11 cellular contexts compared by ENCODE assay signal in genomic region chr2:201419057-201419635, GRCh38. TPM values are rescaled to one million over a fixed set of nuclear protein-coding genes. Genes with fewer than 3 reads are reported as not detected.
DNase-seq lines count a peak whose midpoint lies in the region; ATAC-seq and TF ChIP-seq lines count a peak whose summit lies in the region.
"Had no signal": no experiment of that assay in that cellular context is flagged by ENCODE, and none has a peak within 500 bp of the region (broad histone marks: within the 10 kb centered on the region; RNA-seq: fewer than 3 reads in every experiment).

No MANE protein-coding gene starts in this region.

- no peaks in the 10 kb centered on the region for H3K36me3 ChIP-seq in thyroid gland
- H3K36me3 ChIP-seq: pancreas had no signal

- TF ChIP-seq CTCF in thyroid gland (IDR thresholded peaks at IDR 0.05) = no peak

- DNase-seq in activated T-cell treated with anti-CD3 and anti-CD28 coated beads, Interleukin-2, amount 50 U/mL, for 72 hours = no peak
- no peak for DNase-seq in activated T-cell treated with anti-CD3 and anti-CD28 coated beads, Interleukin-2, amount 50 U/mL, for 4 hours
- DNase-seq in SW480 (ENCODE audit: low spot score) = peak; percentile 14
- peak; percentile 65 for DNase-seq in foreskin melanocyte
- no peak for DNase-seq in thyroid gland
- DNase-seq in stimulated activated CD4-positive, alpha-beta T cell treated with anti-CD3 and anti-CD28 coated beads, Interleukin-2, amount 100 ng/mL, for 24 hours = no peak
- DNase-seq in inferior parietal cortex (ENCODE audit: extremely low spot score) = no peak
- no peak for DNase-seq in SHP77 (lab: John Stamatoyannopoulos, UW)
- DNase-seq: immature natural killer cell, MM.1S, pancreas had no signal

- H3K36me3 Mint-ChIP-seq in activated T-cell treated with anti-CD3 and anti-CD28 coated beads, Interleukin-2, amount 50 U/mL, for 72 hours (ENCODE audit: insufficient read depth in 2 of 2) = peaks cover 0 to 6% of the 10 kb centered on the region in 2 donors
- H3K36me3 Mint-ChIP-seq in activated T-cell treated with anti-CD3 and anti-CD28 coated beads, Interleukin-2, amount 50 U/mL, for 4 hours (ENCODE audit: insufficient read depth) = peaks cover 4% of the 10 kb centered on the region

- H3K9me3 Mint-ChIP-seq in activated T-cell treated with anti-CD3 and anti-CD28 coated beads, Interleukin-2, amount 50 U/mL, for 72 hours = no peaks in the 10 kb centered on the region
- no peaks in the 10 kb centered on the region for H3K9me3 Mint-ChIP-seq in activated T-cell treated with anti-CD3 and anti-CD28 coated beads, Interleukin-2, amount 50 U/mL, for 4 hours
- H3K9me3 Mint-ChIP-seq: immature natural killer cell had no signal

- peaks cover 47% of the 10 kb centered on the region for H3K4me1 Mint-ChIP-seq in activated T-cell treated with anti-CD3 and anti-CD28 coated beads, Interleukin-2, amount 50 U/mL, for 72 hours (ENCODE audit: low read depth)
- H3K4me1 Mint-ChIP-seq in activated T-cell treated with anti-CD3 and anti-CD28 coated beads, Interleukin-2, amount 50 U/mL, for 4 hours (ENCODE audit: low read depth) = peaks cover 47% of the 10 kb centered on the region

- H3K4me3 ChIP-seq in thyroid gland (replicated peaks in 1 of 3) = no peak overlapping the region
- H3K4me3 ChIP-seq: pancreas had no signal

- peaks cover 16 to 46% of the 10 kb centered on the region in 2 donors for H3K4me1 ChIP-seq in thyroid gland

- no peak overlapping the region for H3K4me3 Mint-ChIP-seq in activated T-cell treated with anti-CD3 and anti-CD28 coated beads, Interleukin-2, amount 50 U/mL, for 72 hours
- no peak overlapping the region for H3K4me3 Mint-ChIP-seq in activated T-cell treated with anti-CD3 and anti-CD28 coated beads, Interleukin-2, amount 50 U/mL, for 4 hours
- H3K4me3 Mint-ChIP-seq: immature natural killer cell had no signal

- peak overlapping the region; percentile 1 to 60 (median 33) for H3K27ac ChIP-seq in thyroid gland
- H3K27ac ChIP-seq: pancreas had no signal

- peak overlapping the region; percentile 49 for H3K27ac Mint-ChIP-seq in activated T-cell treated with anti-CD3 and anti-CD28 coated beads, Interleukin-2, amount 50 U/mL, for 72 hours

- H3K27me3 ChIP-seq in thyroid gland = no peaks in the 10 kb centered on the region
- H3K27me3 ChIP-seq: pancreas had no signal

- H3K9me3 ChIP-seq in thyroid gland = no peaks in the 10 kb centered on the region
- H3K9me3 ChIP-seq: pancreas had no signal

- WGBS in thyroid gland, 2 donors = 78 to 86% methylated on average over 3 of the region's 3 CpGs

- no peak for TF ChIP-seq POLR2A in thyroid gland (IDR thresholded peaks at IDR 0.05)

- H3K27me3 Mint-ChIP-seq in activated T-cell treated with anti-CD3 and anti-CD28 coated beads, Interleukin-2, amount 50 U/mL, for 72 hours (ENCODE audit: low read depth) = no peaks in the 10 kb centered on the region
- H3K27me3 Mint-ChIP-seq in activated T-cell treated with anti-CD3 and anti-CD28 coated beads, Interleukin-2, amount 50 U/mL, for 4 hours (ENCODE audit: low read depth) = no peaks in the 10 kb centered on the region

- intact Hi-C loops in thyroid gland (cut with DNase I) = no loop called here

- no peak for ATAC-seq in activated T-cell treated with anti-CD3 and anti-CD28 coated beads, Interleukin-2, amount 50 U/mL, for 72 hours (replicated peaks in 1 of 2)
- ATAC-seq in activated T-cell treated with anti-CD3 and anti-CD28 coated beads, Interleukin-2, amount 50 U/mL, for 4 hours = no peak

RNA-seq across cellular contexts. Expression of gene TRAK2, which starts 32.1 kb away (rescaled TPM):
- total RNA-seq in activated T-cell treated with anti-CD3 and anti-CD28 coated beads, Interleukin-2, amount 50 U/mL, for 72 hours = 10 to 100 TPM; 20.8 to 22.1 TPM
- 10 to 100 TPM; 18.1 to 18.4 (median 18.4) TPM for total RNA-seq in activated T-cell treated with anti-CD3 and anti-CD28 coated beads, Interleukin-2, amount 50 U/mL, for 4 hours
- 10 to 100 TPM; 71.7 to 89.6 (median 79.7) TPM for total RNA-seq in thyroid gland

RNA-seq across cellular contexts. Expression of gene STRADB, which starts 32.4 kb away (rescaled TPM):
- total RNA-seq in activated T-cell treated with anti-CD3 and anti-CD28 coated beads, Interleukin-2, amount 50 U/mL, for 72 hours = 10 to 100 TPM; 26.7 to 30.4 TPM
- 10 to 100 TPM; 10.8 to 15.9 (median 11.9) TPM for total RNA-seq in activated T-cell treated with anti-CD3 and anti-CD28 coated beads, Interleukin-2, amount 50 U/mL, for 4 hours
- 10 to 100 TPM; 25.6 to 41.9 (median 31.4) TPM for total RNA-seq in thyroid gland

Comparison
In these comparisons a context has a peak if more than half of its experiments do, and no peak if none do; other contexts are left out.
1. DNase-seq: peak in SW480 (single experiment) and foreskin melanocyte (single experiment); none in activated T-cell treated with anti-CD3 and anti-CD28 coated beads, Interleukin-2, amount 50 U/mL, for 72 hours (0 of 2), activated T-cell treated with anti-CD3 and anti-CD28 coated beads, Interleukin-2, amount 50 U/mL, for 4 hours (single experiment), thyroid gland (0 of 2), stimulated activated CD4-positive, alpha-beta T cell treated with anti-CD3 and anti-CD28 coated beads, Interleukin-2, amount 100 ng/mL, for 24 hours (0 of 2), inferior parietal cortex (single experiment) and SHP77 (0 of 2).